In the genomic region with DNA sequence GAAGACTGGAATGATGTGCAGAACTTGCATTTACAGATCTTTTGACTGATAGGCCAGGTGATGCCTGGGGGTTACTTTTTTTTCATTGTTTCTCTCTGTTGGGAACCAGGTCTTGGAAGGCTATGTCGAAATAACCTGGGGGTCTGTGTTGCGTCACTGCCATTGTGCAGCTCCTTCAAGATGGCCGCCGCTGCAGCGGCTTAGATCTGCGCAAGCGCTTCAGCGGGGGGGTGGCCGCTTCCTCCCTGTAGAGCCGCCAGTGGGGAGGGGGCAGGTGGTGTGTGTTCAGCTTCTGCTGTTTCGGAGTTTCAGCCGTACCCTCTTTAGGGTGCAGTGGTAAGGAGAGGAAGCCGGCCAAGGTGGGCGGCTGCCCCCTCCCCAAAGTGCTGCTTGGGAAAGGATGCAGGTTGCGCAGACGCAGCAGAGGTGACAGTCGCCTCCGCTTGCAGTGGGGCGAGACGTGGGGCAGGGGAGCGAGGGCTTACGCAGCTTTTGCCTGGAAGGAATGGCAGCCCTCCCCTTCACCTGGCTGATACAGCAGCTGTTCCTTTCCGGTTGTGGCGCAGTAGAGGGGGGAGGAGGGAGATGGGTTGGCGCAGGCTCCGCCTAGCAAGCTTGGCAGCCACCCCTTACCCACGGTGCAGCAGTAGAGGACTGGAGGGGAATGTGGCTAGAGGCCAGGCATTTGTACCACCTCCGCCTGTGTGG, we compare ENCODE assay signal across 8 cellular contexts. TPM values are rescaled to one million over a fixed set of nuclear protein-coding genes. Genes with fewer than 3 reads are reported as not detected.
DNase-seq lines count a peak whose midpoint lies in the region; ATAC-seq and TF ChIP-seq lines count a peak whose summit lies in the region.

No MANE protein-coding gene starts in this region.

- POLR2A ChIA-PET in CD4-positive, alpha-beta memory T cell (lab: Charles Lee; ENCODE audit: partially characterized antibody): interaction anchor here (0.7 to 1.4 kb wide), 5 partner anchors 11 to 905 kb away, joined by 3 to 8 read pairs (median 3); partner anchors contain the start of gene UBE3A
- POLR2A ChIA-PET in RWPE1 (lab: Yijun Ruan, JAX; ENCODE audit: low non-redundant PET): no interaction called here

- peaks cover 26% of the 10 kb centered on the region for H3K4me1 ChIP-seq in CD4-positive, alpha-beta memory T cell (ENCODE audit: insufficient read depth, low read length)
- peaks cover 0 to 15% (median 0%) of the 10 kb centered on the region in 3 donors for H3K4me1 ChIP-seq in gastroesophageal sphincter

- H3K27ac Mint-ChIP-seq in CD4-positive, alpha-beta memory T cell: peak overlapping the region; percentile 94 to 98 (median 97)
- peak overlapping the region; percentile 95 for H3K27ac Mint-ChIP-seq in activated naive CD4-positive, alpha-beta T cell treated with anti-CD3 and anti-CD28 coated beads for 36 hours

- 13 to 52% methylated on average over 6 to 7 of the region's 28 CpGs for WGBS in gastroesophageal sphincter (ENCODE audit: low coverage in 1 of 2), 2 donors

- peak; percentile 66 to 84 (median 71) for DNase-seq in CD4-positive, alpha-beta memory T cell
- DNase-seq in HT1080 (ENCODE audit: low read depth) (peak; percentile 71), RWPE1 (ENCODE audit: low spot score) (peak; percentile 36), occipital lobe (lab: John Stamatoyannopoulos, UW) (peak; percentile 58)
- DNase-seq in activated naive CD4-positive, alpha-beta T cell treated with anti-CD3 and anti-CD28 coated beads for 36 hours: peak; percentile 78

- H3K9me3 Mint-ChIP-seq in CD4-positive, alpha-beta memory T cell: peaks cover 0 to 30% (median 10%) of the 10 kb centered on the region in 8 donors
- peaks cover 11% of the 10 kb centered on the region for H3K9me3 Mint-ChIP-seq in activated naive CD4-positive, alpha-beta T cell treated with anti-CD3 and anti-CD28 coated beads for 36 hours

- H3K36me3 Mint-ChIP-seq in CD4-positive, alpha-beta memory T cell: peaks cover 19 to 35% of the 10 kb centered on the region in 2 donors
- H3K36me3 Mint-ChIP-seq in activated naive CD4-positive, alpha-beta T cell treated with anti-CD3 and anti-CD28 coated beads for 36 hours (ENCODE audit: low read depth): peaks cover 21% of the 10 kb centered on the region

- ATAC-seq in GM19463 (IDR thresholded peaks at IDR 0.05; ENCODE audit: unreplicated experiment): peak; percentile 84
- ATAC-seq in gastroesophageal sphincter: peak; percentile 82

- TF ChIP-seq EP300 in gastroesophageal sphincter (IDR thresholded peaks at IDR 0.05): no peak

- H3K4me3 Mint-ChIP-seq in CD4-positive, alpha-beta memory T cell: peak overlapping the region; percentile 92 to 98 (median 96)
- H3K4me3 Mint-ChIP-seq in activated naive CD4-positive, alpha-beta T cell treated with anti-CD3 and anti-CD28 coated beads for 36 hours: peak overlapping the region; percentile 89

- no peaks in the 10 kb centered on the region for H3K9me3 ChIP-seq in CD4-positive, alpha-beta memory T cell (ENCODE audit: control insufficient read depth in 1 of 2, low read length in 2 of 2)
- H3K9me3 ChIP-seq in gastroesophageal sphincter: peaks cover 0 to 7% (median 0%) of the 10 kb centered on the region in 3 donors

- CTCF ChIA-PET in CD4-positive, alpha-beta memory T cell (lab: Charles Lee; ENCODE audit: partially characterized antibody): interaction anchor here (0.6 kb wide), 1 partner anchor 68 kb away, joined by 3 read pairs; no protein-coding TSS in a partner anchor
- CTCF ChIA-PET in RWPE1 (lab: Yijun Ruan, JAX): interaction anchor here (1.0 kb wide), 1 partner anchor 12 kb away, joined by 3 read pairs; no protein-coding TSS in a partner anchor
- CTCF ChIA-PET in activated naive CD4-positive, alpha-beta T cell treated with anti-CD3 and anti-CD28 coated beads for 36 hours (lab: Charles Lee): interaction anchor here (0.6 kb wide), 1 partner anchor 484 kb away, joined by 3 read pairs; no protein-coding TSS in a partner anchor

- peaks cover 5 to 37% (median 22%) of the 10 kb centered on the region in 4 donors for H3K4me1 Mint-ChIP-seq in CD4-positive, alpha-beta memory T cell
- peaks cover 12% of the 10 kb centered on the region for H3K4me1 Mint-ChIP-seq in activated naive CD4-positive, alpha-beta T cell treated with anti-CD3 and anti-CD28 coated beads for 36 hours (ENCODE audit: low read depth)

- TF ChIP-seq CTCF in RWPE1 (conservative IDR thresholded peaks at IDR 0.05; ENCODE audit: low read depth) (no peak), gastroesophageal sphincter (IDR thresholded peaks at IDR 0.05) (no peak)

- no peaks in the 10 kb centered on the region for H3K36me3 ChIP-seq in CD4-positive, alpha-beta memory T cell (ENCODE audit: insufficient read depth, low read length)
- H3K36me3 ChIP-seq in gastroesophageal sphincter: no peaks in the 10 kb centered on the region

- peak overlapping the region; percentile 7 to 77 for H3K4me3 ChIP-seq in CD4-positive, alpha-beta memory T cell (ENCODE audit: low read length in 2 of 2)
- peak overlapping the region; percentile 76 to 88 for H3K4me3 ChIP-seq in gastroesophageal sphincter

- H3K27me3 ChIP-seq in CD4-positive, alpha-beta memory T cell (ENCODE audit: insufficient read depth, low read length): no peaks in the 10 kb centered on the region
- H3K27me3 ChIP-seq in gastroesophageal sphincter: no peaks in the 10 kb centered on the region

- H3K27ac ChIP-seq in CD4-positive, alpha-beta memory T cell (ENCODE audit: low read depth, low read length): peak overlapping the region; percentile 87
- H3K27ac ChIP-seq in RWPE1: peak overlapping the region; percentile 90
- peak overlapping the region; percentile 88 to 92 (median 90) for H3K27ac ChIP-seq in gastroesophageal sphincter
- H3K27ac ChIP-seq in temporal lobe (ENCODE audit: low read depth, low read length): peak overlapping the region; percentile 93

- peaks cover 0 to 2% of the 10 kb centered on the region in 2 donors for H3K27me3 Mint-ChIP-seq in CD4-positive, alpha-beta memory T cell
- H3K27me3 Mint-ChIP-seq in activated naive CD4-positive, alpha-beta T cell treated with anti-CD3 and anti-CD28 coated beads for 36 hours (ENCODE audit: low read depth): no peaks in the 10 kb centered on the region

- intact Hi-C loops in CD4-positive, alpha-beta memory T cell (cut with micrococcal nuclease): loop anchor here (1.0 to 10.0 kb wide), 2 partner anchors 482 to 909 kb away; partner anchors contain the start of gene ATP10A
- intact Hi-C loops in activated naive CD4-positive, alpha-beta T cell treated with anti-CD3 and anti-CD28 coated beads for 36 hours (cut with micrococcal nuclease): loop anchor here (1.0 kb wide), 2 partner anchors 183 to 483 kb away; partner anchors contain the start of gene UBE3A

- TF ChIP-seq POLR2A in gastroesophageal sphincter (IDR thresholded peaks at IDR 0.05): peak; percentile 21 to 50

RNA-seq across cellular contexts. Expression of gene SNRPN, which starts 1.5 kb away (rescaled TPM):
- 100 to 1,000 TPM; 157 to 158 TPM for total RNA-seq in CD4-positive, alpha-beta memory T cell
- 100 to 1,000 TPM; 326 to 537 TPM for polyA plus RNA-seq in CD4-positive, alpha-beta memory T cell
- total RNA-seq in HT1080 (2014; rRNA removed; shearing (Covaris generic)): 84.5 and 87.2 TPM in 2 replicates
- 73.8 and 79.3 TPM in 2 replicates for polyA plus RNA-seq in HT1080 (2015; cell fraction: cytosol; rRNA removed)
- 43.5 and 45.8 TPM in 2 replicates for polyA plus RNA-seq in HT1080 (2015; cell fraction: nucleus; rRNA removed)
- total RNA-seq in activated naive CD4-positive, alpha-beta T cell treated with anti-CD3 and anti-CD28 coated beads for 36 hours: 10 to 100 TPM; 66.1 to 67.7 TPM
- total RNA-seq in gastroesophageal sphincter: 100 to 1,000 TPM; 105 to 155 (median 116) TPM
- 175 TPM for total RNA-seq in occipital lobe
- total RNA-seq in temporal lobe: 183 TPM

RNA-seq across cellular contexts. Expression of gene SNURF, which starts 1.5 kb away (rescaled TPM):
- 10 to 100 TPM; 32.9 to 43.0 TPM for total RNA-seq in CD4-positive, alpha-beta memory T cell
- polyA plus RNA-seq in CD4-positive, alpha-beta memory T cell: 10 to 100 TPM; 31.4 to 44.4 TPM
- total RNA-seq in HT1080 (2014; rRNA removed; shearing (Covaris generic)): 5.8 and 6.7 TPM in 2 replicates
- polyA plus RNA-seq in HT1080 (2015; cell fraction: cytosol; rRNA removed): 0.45 and 4.0 TPM in 2 replicates
- polyA plus RNA-seq in HT1080 (2015; cell fraction: nucleus; rRNA removed): 4.8 and 11.2 TPM in 2 replicates
- 10 to 100 TPM; 28.3 to 34.5 TPM for total RNA-seq in activated naive CD4-positive, alpha-beta T cell treated with anti-CD3 and anti-CD28 coated beads for 36 hours
- total RNA-seq in gastroesophageal sphincter: 10 to 100 TPM in 1 of 4 donors, 1 to 10 TPM in 3; 5.1 to 33.8 (median 7.1) TPM
- total RNA-seq in occipital lobe: 51.9 TPM
- 18.2 TPM for total RNA-seq in temporal lobe

Comparison
In these comparisons a context has a peak if more than half of its experiments do, and no peak if none do; other contexts are left out.
1. Peak in every context shown above with its lines: DNase-seq, ATAC-seq, H3K4me3 ChIP-seq and H3K27ac ChIP-seq.